ENCODE assay signal across 16 cellular contexts in genomic region chr7:157595086-157595855, GRCh38.
A peak's percentile ranks its signal among the peaks of the same experiment; 100 is the strongest.
DNase-seq lines count a peak whose midpoint lies in the region; ATAC-seq and TF ChIP-seq lines count a peak whose summit lies in the region.
"Had no signal": no experiment of that assay in that cellular context is flagged by ENCODE, and none has a peak within 500 bp of the region (broad histone marks: within the 10 kb centered on the region; RNA-seq: fewer than 3 reads in every experiment).

No MANE protein-coding gene starts in this region.

- no peak overlapping the region for H3K4me3 Mint-ChIP-seq in natural killer cell treated with Interleukin-12 subunit alpha and Interleukin-12 subunit beta and Interleukin-15 and Interleukin-18, amount 100 ng/mL, for 72 hours
- no peak overlapping the region for H3K4me3 Mint-ChIP-seq in natural killer cell
- no peak overlapping the region for H3K4me3 Mint-ChIP-seq in chondrocyte (ENCODE audit: unreplicated experiment)
- no peak overlapping the region for H3K4me3 Mint-ChIP-seq in activated T-cell treated with anti-CD3 and anti-CD28 coated beads, Interleukin-2, amount 50 U/mL, for 24 hours
- H3K4me3 Mint-ChIP-seq in activated T-helper 17 cell treated with anti-CD3 and anti-CD28 coated beads, Interleukin-2, amount 50 U/mL, for 72 hours: no peak overlapping the region
- H3K4me3 Mint-ChIP-seq: B cell; CD4-positive, alpha-beta T cell; HFFc6 had no signal

- H2AFZ ChIP-seq in neural cell (ENCODE audit: low read depth, low read length): no peak overlapping the region

- peak; percentile 39 for DNase-seq in natural killer cell treated with Interleukin-12 subunit alpha and Interleukin-12 subunit beta and Interleukin-15 and Interleukin-18, amount 100 ng/mL, for 72 hours (ENCODE audit: low spot score)
- DNase-seq in natural killer cell (no peak), chondrocyte (ENCODE audit: low spot score) (peak; percentile 42), cerebellum (ENCODE audit: low spot score) (no peak)
- no peak for DNase-seq in activated T-cell treated with anti-CD3 and anti-CD28 coated beads, Interleukin-2, amount 50 U/mL, for 24 hours
- DNase-seq: C1 segment of cervical spinal cord; Calu3; CD4-positive, alpha-beta T cell; DMS 273 treated with DMSO at 0.1 percent for 48 hours; HCEC 1CT; HFFc6 had no signal

- H3K27ac ChIP-seq in neural cell (ENCODE audit: low read length): peak overlapping the region; percentile 68
- H3K27ac ChIP-seq: HL-60 had no signal

- H3F3A ChIP-seq in neural cell (ENCODE audit: insufficient read depth, low read length, poor library complexity, severe bottlenecking): peaks cover under 1% of the 10 kb centered on the region

- no peaks in the 10 kb centered on the region for H3K27me3 ChIP-seq in neural cell (ENCODE audit: insufficient read depth, low read depth, low read length)

- peaks cover 3 to 5% of the 10 kb centered on the region in 2 donors for H3K27me3 Mint-ChIP-seq in natural killer cell treated with Interleukin-12 subunit alpha and Interleukin-12 subunit beta and Interleukin-15 and Interleukin-18, amount 100 ng/mL, for 72 hours
- peaks cover 0 to 3% of the 10 kb centered on the region in 2 donors for H3K27me3 Mint-ChIP-seq in natural killer cell (ENCODE audit: low read depth in 2 of 2)
- H3K27me3 Mint-ChIP-seq in chondrocyte (ENCODE audit: low read depth): peaks cover 2% of the 10 kb centered on the region
- peaks cover 25% of the 10 kb centered on the region for H3K27me3 Mint-ChIP-seq in activated T-cell treated with anti-CD3 and anti-CD28 coated beads, Interleukin-2, amount 50 U/mL, for 24 hours
- H3K27me3 Mint-ChIP-seq in activated T-helper 17 cell treated with anti-CD3 and anti-CD28 coated beads, Interleukin-2, amount 50 U/mL, for 72 hours: peaks cover 7% of the 10 kb centered on the region
- H3K27me3 Mint-ChIP-seq: B cell had no signal

- no peak overlapping the region for H3K9ac ChIP-seq in neural cell (ENCODE audit: low read length)

- TF ChIP-seq CTCF in natural killer cell (IDR thresholded peaks at IDR 0.05): no peak
- TF ChIP-seq CTCF in chondrocyte (IDR thresholded peaks at IDR 0.05): no peak
- TF ChIP-seq CTCF in neural cell (IDR thresholded peaks at IDR 0.05; ENCODE audit: poor library complexity, severe bottlenecking): no peak

- H3K79me2 ChIP-seq in neural cell (replicated peaks; ENCODE audit: insufficient read depth, low read length): peaks cover 3% of the 10 kb centered on the region

- H3K9me3 Mint-ChIP-seq in natural killer cell treated with Interleukin-12 subunit alpha and Interleukin-12 subunit beta and Interleukin-15 and Interleukin-18, amount 100 ng/mL, for 72 hours: no peaks in the 10 kb centered on the region
- H3K9me3 Mint-ChIP-seq in natural killer cell (no peaks in the 10 kb centered on the region), chondrocyte (ENCODE audit: low read depth) (no peaks in the 10 kb centered on the region)
- no peaks in the 10 kb centered on the region for H3K9me3 Mint-ChIP-seq in activated T-cell treated with anti-CD3 and anti-CD28 coated beads, Interleukin-2, amount 50 U/mL, for 24 hours
- no peaks in the 10 kb centered on the region for H3K9me3 Mint-ChIP-seq in activated T-helper 17 cell treated with anti-CD3 and anti-CD28 coated beads, Interleukin-2, amount 50 U/mL, for 72 hours
- H3K9me3 Mint-ChIP-seq: CD4-positive, alpha-beta T cell had no signal

- ATAC-seq in natural killer cell treated with Interleukin-12 subunit alpha and Interleukin-12 subunit beta and Interleukin-15 and Interleukin-18, amount 100 ng/mL, for 72 hours: no peak
- no peak for ATAC-seq in natural killer cell
- no peak for ATAC-seq in activated T-helper 17 cell treated with anti-CD3 and anti-CD28 coated beads, Interleukin-2, amount 50 U/mL, for 72 hours (replicated peaks)
- ATAC-seq: GM12878 had no signal

- H3K4me3 ChIP-seq in neural cell (ENCODE audit: low read length): no peak overlapping the region
- H3K4me3 ChIP-seq: GM12878 had no signal

- no peaks in the 10 kb centered on the region for H3K9me2 ChIP-seq in neural cell (ENCODE audit: insufficient read depth, low read length)

- no peak overlapping the region for H3K4me2 ChIP-seq in neural cell (ENCODE audit: low read length)

- intact Hi-C loops in natural killer cell (cut with micrococcal nuclease): no loop called here

- H3K36me3 Mint-ChIP-seq in natural killer cell treated with Interleukin-12 subunit alpha and Interleukin-12 subunit beta and Interleukin-15 and Interleukin-18, amount 100 ng/mL, for 72 hours: no peaks in the 10 kb centered on the region
- no peaks in the 10 kb centered on the region for H3K36me3 Mint-ChIP-seq in natural killer cell
- H3K36me3 Mint-ChIP-seq in chondrocyte (ENCODE audit: low read depth): no peaks in the 10 kb centered on the region
- H3K36me3 Mint-ChIP-seq in activated T-cell treated with anti-CD3 and anti-CD28 coated beads, Interleukin-2, amount 50 U/mL, for 24 hours (ENCODE audit: low read depth): no peaks in the 10 kb centered on the region
- no peaks in the 10 kb centered on the region for H3K36me3 Mint-ChIP-seq in activated T-helper 17 cell treated with anti-CD3 and anti-CD28 coated beads, Interleukin-2, amount 50 U/mL, for 72 hours (ENCODE audit: low read depth)

- H4K20me1 ChIP-seq in neural cell (ENCODE audit: insufficient read depth): no peaks in the 10 kb centered on the region

- H3K27ac Mint-ChIP-seq in natural killer cell treated with Interleukin-12 subunit alpha and Interleukin-12 subunit beta and Interleukin-15 and Interleukin-18, amount 100 ng/mL, for 72 hours: no peak overlapping the region
- no peak overlapping the region for H3K27ac Mint-ChIP-seq in natural killer cell
- H3K27ac Mint-ChIP-seq in chondrocyte (ENCODE audit: unreplicated experiment): no peak overlapping the region
- H3K27ac Mint-ChIP-seq in activated T-cell treated with anti-CD3 and anti-CD28 coated beads, Interleukin-2, amount 50 U/mL, for 24 hours: no peak overlapping the region
- H3K27ac Mint-ChIP-seq in activated T-helper 17 cell treated with anti-CD3 and anti-CD28 coated beads, Interleukin-2, amount 50 U/mL, for 72 hours: no peak overlapping the region
- H3K27ac Mint-ChIP-seq: B cell; CD4-positive, alpha-beta T cell; HFFc6 had no signal

- H3K9me3 ChIP-seq in neural cell (ENCODE audit: low read length): no peaks in the 10 kb centered on the region

- peaks cover 19% of the 10 kb centered on the region for H3K36me3 ChIP-seq in neural cell (ENCODE audit: insufficient read depth, low read length)

- TF ChIP-seq EP300 in neural cell (conservative IDR thresholded peaks at IDR 0.05; ENCODE audit: poor library complexity, severe bottlenecking): no peak

- H3K4me1 Mint-ChIP-seq in natural killer cell treated with Interleukin-12 subunit alpha and Interleukin-12 subunit beta and Interleukin-15 and Interleukin-18, amount 100 ng/mL, for 72 hours (ENCODE audit: low read depth in 2 of 2): peaks cover 10 to 12% of the 10 kb centered on the region in 2 donors
- H3K4me1 Mint-ChIP-seq in natural killer cell: peaks cover 6 to 16% of the 10 kb centered on the region in 2 donors
- H3K4me1 Mint-ChIP-seq in chondrocyte (ENCODE audit: low read depth): no peaks in the 10 kb centered on the region
- peaks cover 4% of the 10 kb centered on the region for H3K4me1 Mint-ChIP-seq in activated T-cell treated with anti-CD3 and anti-CD28 coated beads, Interleukin-2, amount 50 U/mL, for 24 hours (ENCODE audit: low read depth)
- no peaks in the 10 kb centered on the region for H3K4me1 Mint-ChIP-seq in activated T-helper 17 cell treated with anti-CD3 and anti-CD28 coated beads, Interleukin-2, amount 50 U/mL, for 72 hours
- H3K4me1 Mint-ChIP-seq: B cell had no signal

- no peak for TF ChIP-seq RAD21 in neural cell (conservative IDR thresholded peaks at IDR 0.05)

TF ChIP-seq in neural cell, 6 proteins besides CTCF, POLR2A, EP300 and RAD21:
- TF ChIP-seq REST (IDR thresholded peaks at IDR 0.05; ENCODE audit: borderline replicate concordance) (no peak), MXI1 (conservative IDR thresholded peaks at IDR 0.05; ENCODE audit: poor library complexity, severe bottlenecking) (no peak), SMC3 (conservative IDR thresholded peaks at IDR 0.05; ENCODE audit: poor library complexity) (no peak), TAF1 (IDR thresholded peaks at IDR 0.05; ENCODE audit: low read depth) (no peak), POLR2AphosphoS5 (IDR thresholded peaks at IDR 0.05) (no peak)

Comparison
In these comparisons a context has a peak if more than half of its experiments do, and no peak if none do; other contexts are left out.
1. DNase-seq: peak in natural killer cell treated with Interleukin-12 subunit alpha and Interleukin-12 subunit beta and Interleukin-15 and Interleukin-18, amount 100 ng/mL, for 72 hours (single experiment) and chondrocyte (single experiment); none in natural killer cell (single experiment), activated T-cell treated with anti-CD3 and anti-CD28 coated beads, Interleukin-2, amount 50 U/mL, for 24 hours (single experiment) and cerebellum (single experiment).